Comparison of ENCODE assay signal across 10 cellular contexts in genomic region chr11:1557904-1558831, GRCh38. TPM values are rescaled to one million over a fixed set of nuclear protein-coding genes. Genes with fewer than 3 reads are reported as not detected.
A peak's percentile ranks its signal among the peaks of the same experiment; 100 is the strongest.
DNase-seq lines count a peak whose midpoint lies in the region; ATAC-seq, FAIRE-seq and TF ChIP-seq lines count a peak whose summit lies in the region.
"Had no signal": no experiment of that assay in that cellular context is flagged by ENCODE, and none has a peak within 500 bp of the region (broad histone marks: within the 10 kb centered on the region; RNA-seq: fewer than 3 reads in every experiment).

No MANE protein-coding gene starts in this region.

- WGBS in pancreas, 2 donors: 59 to 62% methylated on average over 30 to 31 of the region's 31 CpGs

- no peak for DNase-seq in CD4-positive, alpha-beta T cell
- DNase-seq in T1000 (lab: John Stamatoyannopoulos, UW) (peak; percentile 74), foreskin fibroblast (peak; percentile 62 to 86), pancreas (peak; percentile 45 to 85 (median 68)), GDM1 (lab: John Stamatoyannopoulos, UW) (no peak), NCI-H526 (lab: John Stamatoyannopoulos, UW) (no peak)
- DNase-seq: effector CD4-positive, alpha-beta T cell; stimulated activated CD4-positive, alpha-beta T cell treated with anti-CD3 and anti-CD28 coated beads, Interleukin-4, amount 100 ng/mL, for 24 hours had no signal

- no peak for ATAC-seq in CD4-positive, alpha-beta T cell (ENCODE audit: poor library complexity)
- ATAC-seq in pancreas (peak in 1 of 4 donors; percentile 5), GM19324 (IDR thresholded peaks at IDR 0.05; ENCODE audit: low FRiP score, unreplicated experiment) (no peak), HG03521 (IDR thresholded peaks at IDR 0.05; ENCODE audit: unreplicated experiment) (no peak)

- H3K27ac ChIP-seq in CD4-positive, alpha-beta T cell (ENCODE audit: low read depth, low read length): no peak overlapping the region
- H3K27ac ChIP-seq in pancreas: peak overlapping the region; percentile 87 to 90 (median 88)

- no peaks in the 10 kb centered on the region for H3K4me1 Mint-ChIP-seq in CD4-positive, alpha-beta T cell (ENCODE audit: low read depth)

- H3K4me3 ChIP-seq in foreskin fibroblast (ENCODE audit: low read depth in 1 of 2, low read length in 2 of 2) (no peak overlapping the region), pancreas (peak overlapping the region in 1 of 4 donors; percentile 4)

- peaks cover 6% of the 10 kb centered on the region for H3K27me3 ChIP-seq in CD4-positive, alpha-beta T cell (ENCODE audit: control insufficient read depth, insufficient read depth, low read length)
- H3K27me3 ChIP-seq in pancreas: no peaks in the 10 kb centered on the region

- no peaks in the 10 kb centered on the region for H3K9me3 ChIP-seq in CD4-positive, alpha-beta T cell (ENCODE audit: control insufficient read depth, low read length)
- no peaks in the 10 kb centered on the region for H3K9me3 ChIP-seq in pancreas

- H3K27ac Mint-ChIP-seq in CD4-positive, alpha-beta T cell: peak overlapping the region; percentile 30

- peaks cover 20 to 35% (median 24%) of the 10 kb centered on the region in 3 donors for H3K4me1 ChIP-seq in pancreas

- H3K4me3 Mint-ChIP-seq in CD4-positive, alpha-beta T cell: no peak overlapping the region

- H3K9me3 Mint-ChIP-seq in CD4-positive, alpha-beta T cell: no peaks in the 10 kb centered on the region

- POLR2A ChIA-PET in CD4-positive, alpha-beta T cell (lab: Charles Lee): no interaction called here

- peaks cover 0 to 16% (median 0%) of the 10 kb centered on the region in 3 donors for H3K36me3 ChIP-seq in pancreas

- intact Hi-C loops in CD4-positive, alpha-beta T cell (cut with DNase I, micrococcal nuclease): no loop called here
- intact Hi-C loops in pancreas (cut with DNase I): no loop called here

- no peak for FAIRE-seq in pancreas (lab: Jason Lieb, UNC)

- CTCF ChIA-PET in CD4-positive, alpha-beta T cell (lab: Charles Lee): interaction anchor here (1.3 kb wide), 1 partner anchor 16 kb away, joined by 5 read pairs; no protein-coding TSS in a partner anchor

- H3K27me3 Mint-ChIP-seq in CD4-positive, alpha-beta T cell: peaks cover 22% of the 10 kb centered on the region

- no peak for TF ChIP-seq CTCF in CD4-positive, alpha-beta T cell (IDR thresholded peaks at IDR 0.05)
- no peak for TF ChIP-seq CTCF in foreskin fibroblast (IDR thresholded peaks at IDR 0.05; ENCODE audit: low read depth, low read length)
- TF ChIP-seq CTCF in pancreas (IDR thresholded peaks at IDR 0.05): no peak

- H3K36me3 Mint-ChIP-seq in CD4-positive, alpha-beta T cell (ENCODE audit: low read depth): peaks cover 15% of the 10 kb centered on the region

RNA-seq across cellular contexts. Expression of gene DUSP8, which starts 13.9 kb away (rescaled TPM):
- total RNA-seq in CD4-positive, alpha-beta T cell: 10 to 100 TPM; 83.9 to 91.2 TPM
- 10 to 100 TPM in 4 of 6 donors, 1 to 10 TPM in 2; 6.4 to 23.5 (median 14.3) TPM for total RNA-seq in pancreas
- 10 to 100 TPM; 11.8 to 12.7 TPM for polyA plus RNA-seq in pancreas

RNA-seq across cellular contexts. Expression of gene KRTAP5-1, which starts 26.9 kb away (rescaled TPM):
- total RNA-seq in CD4-positive, alpha-beta T cell: not detected
- not detected for total RNA-seq in pancreas
- polyA plus RNA-seq in pancreas: under 1 TPM in 1 of 2 donors, not detected in 1; 0.46 TPM

RNA-seq across cellular contexts. Expression of gene KRTAP5-2, which starts 39.9 kb away (rescaled TPM):
- total RNA-seq in CD4-positive, alpha-beta T cell: not detected
- not detected for total RNA-seq in pancreas
- polyA plus RNA-seq in pancreas: under 1 TPM in 1 of 2 donors, not detected in 1; 0.15 TPM

RNA-seq across cellular contexts. Expression of gene KRTAP5-3, which starts 50.1 kb away (rescaled TPM):
- total RNA-seq in CD4-positive, alpha-beta T cell: not detected
- not detected for total RNA-seq in pancreas
- not detected for polyA plus RNA-seq in pancreas

Comparison
In these comparisons a context has a peak if more than half of its experiments do, and no peak if none do; other contexts are left out.
1. DNase-seq: peak in T1000 (single experiment), foreskin fibroblast (2 of 2) and pancreas (6 of 6); none in CD4-positive, alpha-beta T cell (0 of 10), GDM1 (single experiment) and NCI-H526 (0 of 2).